8 cellular contexts compared by ENCODE assay signal in genomic region chr14:23551266-23552028, GRCh38. TPM values are rescaled to one million over a fixed set of nuclear protein-coding genes. Genes with fewer than 3 reads are reported as not detected.
A peak's percentile ranks its signal among the peaks of the same experiment; 100 is the strongest.
DNase-seq lines count a peak whose midpoint lies in the region; ATAC-seq and TF ChIP-seq lines count a peak whose summit lies in the region.

Gene ZFHX2 (minus strand): TSS chr14:23551765. CDS start chr14:23535325, 16,440 bp downstream.

- no peaks in the 10 kb centered on the region for H3K27me3 Mint-ChIP-seq in chondrocyte (ENCODE audit: low read depth)

- H3K27ac ChIP-seq in left lung, result peak within 1 kb of the TSS in 1 of 2 donors; percentile 63

- H3K36me3 ChIP-seq in left lung, result no peaks in the 10 kb centered on the region

- H3K36me3 Mint-ChIP-seq in chondrocyte (ENCODE audit: low read depth), result no peaks in the 10 kb centered on the region

- no peak within 1 kb of the TSS for H3K4me3 Mint-ChIP-seq in chondrocyte (ENCODE audit: unreplicated experiment)

- ATAC-seq in GM18907 (IDR thresholded peaks at IDR 0.05; ENCODE audit: unreplicated experiment), result peak; percentile 57
- ATAC-seq in HG03378 (IDR thresholded peaks at IDR 0.05; ENCODE audit: unreplicated experiment), result peak; percentile 32
- ATAC-seq in left lung, result peak; percentile 75

- TF ChIP-seq CTCF in chondrocyte (IDR thresholded peaks at IDR 0.05) (no peak), left lung (IDR thresholded peaks at IDR 0.05) (no peak)

- H3K9me3 ChIP-seq in left lung, result no peaks in the 10 kb centered on the region

- DNase-seq in A172 (ENCODE audit: low spot score) (peak; percentile 44), NCI-H446 (lab: John Stamatoyannopoulos, UW) (peak; percentile 86 to 90), chondrocyte (ENCODE audit: low spot score) (no peak), left lung (peak; percentile 81 to 96)
- peak; percentile 64 for DNase-seq in activated CD4-positive, alpha-beta T cell treated with anti-CD3 and anti-CD28 coated beads for 1 hour
- peak; percentile 84 to 90 for DNase-seq in stimulated activated CD4-positive, alpha-beta T cell treated with anti-CD3 and anti-CD28 coated beads, Interleukin-2, amount 100 ng/mL, for 24 hours

- no peaks in the 10 kb centered on the region for H3K9me3 Mint-ChIP-seq in chondrocyte (ENCODE audit: low read depth)

- peak within 1 kb of the TSS; percentile 47 to 75 for H3K4me3 ChIP-seq in left lung

- H3K4me1 Mint-ChIP-seq in chondrocyte (ENCODE audit: low read depth), result peaks cover 15% of the 10 kb centered on the region

- peak within 1 kb of the TSS; percentile 84 for H3K27ac Mint-ChIP-seq in chondrocyte (ENCODE audit: unreplicated experiment)

- peaks cover 0 to 4% of the 10 kb centered on the region in 2 donors for H3K27me3 ChIP-seq in left lung

- peaks cover 9 to 23% of the 10 kb centered on the region in 2 donors for H3K4me1 ChIP-seq in left lung

- intact Hi-C loops in left lung (cut with DNase I), result no loop called here

RNA-seq across cellular contexts. Expression of gene ZFHX2, which starts in this region (rescaled TPM):
- total RNA-seq in A172 (2014; rRNA removed; shearing (Covaris generic)), result 0.29 TPM in 2 replicates
- total RNA-seq in chondrocyte (5.9 to 11.8 TPM (median 9.8 TPM) in 3 replicates), left lung (1 to 10 TPM; 2.9 to 3.1 TPM)

Comparison
In these comparisons a context has a peak if more than half of its experiments do, and no peak if none do; other contexts are left out.
1. Peak in DNase-seq in A172; RNA of the gene not detected or under 1 TPM.